ENCODE assay signal across 39 cellular contexts in the genomic region with DNA sequence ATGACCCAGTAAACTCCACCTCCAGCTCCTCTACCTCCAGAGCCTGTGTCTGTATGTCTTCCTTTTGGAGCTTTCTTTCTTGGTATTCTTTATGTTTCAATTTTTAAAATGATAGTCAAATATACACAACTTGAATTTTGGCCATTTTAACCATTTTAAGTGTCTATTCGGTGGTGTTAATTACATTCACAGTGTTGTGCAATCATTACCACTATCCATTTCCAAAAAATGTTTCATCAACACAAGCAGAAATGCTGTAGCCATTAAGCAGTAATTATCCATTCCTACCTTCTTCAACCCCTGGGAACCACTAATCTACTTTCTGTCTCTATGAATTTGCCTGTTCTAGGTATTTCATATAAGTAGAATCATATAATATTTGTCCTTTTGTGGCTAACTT.
"Had no signal": no experiment of that assay in that cellular context is flagged by ENCODE, and none has a peak within 500 bp of the region (broad histone marks: within the 10 kb centered on the region; RNA-seq: fewer than 3 reads in every experiment).

No MANE protein-coding gene starts in this region.

- H3K36me3 ChIP-seq: adrenal gland, brain microvascular endothelial cell, breast epithelium, cardiac muscle cell had no signal

- H3K27me3 ChIP-seq: adrenal gland, body of pancreas, brain microvascular endothelial cell, breast epithelium, cardiac muscle cell had no signal

- H3K36me3 Mint-ChIP-seq: activated CD4-positive, alpha-beta memory T cell treated with anti-CD3 and anti-CD28 coated beads for 36 hours; activated naive CD4-positive, alpha-beta T cell treated with anti-CD3 and anti-CD28 coated beads, Interleukin-2, amount 50 U/mL, for 72 hours; activated naive CD8-positive, alpha-beta T cell treated with anti-CD3 and anti-CD28 coated beads for 36 hours had no signal

- H3K4me3 ChIP-seq: adrenal gland, body of pancreas, breast epithelium, cardiac muscle cell had no signal

- H3K4me1 ChIP-seq: adrenal gland, body of pancreas, breast epithelium had no signal

- H3K4me3 Mint-ChIP-seq: activated B cell treated with CpG ODN at 0.5 μM for 24 hours; activated CD4-positive, alpha-beta memory T cell treated with anti-CD3 and anti-CD28 coated beads for 36 hours; activated CD4-positive, alpha-beta T cell treated with anti-CD3 and anti-CD28 coated beads, Interleukin-2, amount 10 ng/mL, durations not matched to agents 24 days and 14 days; activated CD8-positive, alpha-beta T cell treated with anti-CD3 and anti-CD28 coated beads for 36 hours; activated naive CD4-positive, alpha-beta T cell treated with anti-CD3 and anti-CD28 coated beads for 36 hours; activated naive CD8-positive, alpha-beta T cell treated with anti-CD3 and anti-CD28 coated beads for 36 hours; activated T-cell treated with anti-CD3 and anti-CD28 coated beads, Interleukin-2, amount 50 U/mL, for 4 hours; activated T-cell treated with anti-CD3 and anti-CD28 coated beads, Interleukin-2, amount 50 U/mL, for 72 hours; activated T-helper 1 cell treated with anti-CD3 and anti-CD28 coated beads, Interleukin-12 subunit alpha, Interleukin-12 subunit beta, Interleukin-2, Interleukin-4 antibody, amounts not matched to agents 30 ng/mL and 10 ng/mL and 1 ng/mL, durations not matched to agents 14 hours and 24 hours and 36 hours; activated T-helper 17 cell treated with anti-CD3 and anti-CD28 coated beads, Interleukin-2, amount 50 U/mL, for 72 hours; central memory CD8-positive, alpha-beta T cell; T-helper 1 cell treated with Interleukin-12 subunit alpha and Interleukin-12 subunit beta and Interleukin-4 antibody, amounts not matched to agents 30 μg/mL and 1 μg/mL, for 36 hours; T-helper 2 cell treated with Interferon-gamma antibody and Interleukin-4, amounts not matched to agents 5 μg/mL and 100 μg/mL, for 36 hours had no signal

- H3K9me3 ChIP-seq: adrenal gland, body of pancreas, breast epithelium had no signal

- FAIRE-seq: astrocyte, TTC549 had no signal

- H3K27ac ChIP-seq: adrenal gland, body of pancreas, brain microvascular endothelial cell, breast epithelium, cardiac muscle cell, VCaP had no signal

- ATAC-seq: activated CD8-positive, alpha-beta T cell treated with anti-CD3 and anti-CD28 coated beads for 36 hours; activated naive CD4-positive, alpha-beta T cell treated with anti-CD3 and anti-CD28 coated beads, Interleukin-2, amount 50 U/mL, for 72 hours; activated T-cell treated with anti-CD3 and anti-CD28 coated beads, Interleukin-2, amount 50 U/mL, for 4 hours; activated T-cell treated with anti-CD3 and anti-CD28 coated beads, Interleukin-2, amount 50 U/mL, for 72 hours; activated T-helper 17 cell treated with anti-CD3 and anti-CD28 coated beads, Interleukin-2, amount 50 U/mL, for 72 hours; body of pancreas had no signal

- DNase-seq: activated B cell treated with CpG ODN at 0.5 μM for 24 hours; activated CD4-positive, alpha-beta memory T cell treated with anti-CD3 and anti-CD28 coated beads for 36 hours; activated CD4-positive, alpha-beta T cell treated with anti-CD3 and anti-CD28 coated beads for 4 hours; activated CD4-positive, alpha-beta T cell treated with anti-CD3 and anti-CD28 coated beads, Interleukin-2, amount 50 U/mL, for 1 hour; activated CD4-positive, alpha-beta T cell treated with anti-CD3 and anti-CD28 coated beads, Interleukin-2, amount 50 U/mL, for 4 hours; activated CD4-positive, CD25-positive, alpha-beta regulatory T cell treated with anti-CD3 and anti-CD28 coated beads, Interleukin-2, amount 50 U/mL, for 72 hours; activated CD8-positive, alpha-beta memory T cell treated with anti-CD3 and anti-CD28 coated beads, Interleukin-2, amount 50 U/mL, for 4 hours; activated CD8-positive, alpha-beta T cell treated with anti-CD3 and anti-CD28 coated beads for 36 hours; activated effector memory CD4-positive, alpha-beta T cell treated with anti-CD3 and anti-CD28 coated beads, Interleukin-2, amount 50 U/mL, for 16 hours; activated gamma-delta T cell treated with Interleukin-2 at 50 U/mL for 16 hours; activated naive CD4-positive, alpha-beta T cell; activated naive CD4-positive, alpha-beta T cell treated with anti-CD3 and anti-CD28 coated beads for 36 hours; activated naive CD4-positive, alpha-beta T cell treated with anti-CD3 and anti-CD28 coated beads, Interleukin-2, amount 50 U/mL, for 16 hours; activated naive CD8-positive, alpha-beta T cell treated with anti-CD3 and anti-CD28 coated beads for 36 hours; activated T-cell treated with anti-CD3 and anti-CD28 coated beads for 4 hours; activated T-cell treated with anti-CD3 and anti-CD28 coated beads, Interleukin-2, amount 50 U/mL, for 1 hour; activated T-cell treated with anti-CD3 and anti-CD28 coated beads, Interleukin-2, amount 50 U/mL, for 4 hours; activated T-cell treated with anti-CD3 and anti-CD28 coated beads, Interleukin-2, amount 50 U/mL, for 72 hours; adrenal gland; amniotic stem cell; aorta; body of pancreas; brain microvascular endothelial cell; caudate nucleus; T-helper 1 cell; T-helper 2 cell; T-helper 9 cell had no signal

- H3K27me3 Mint-ChIP-seq: activated CD4-positive, alpha-beta T cell treated with anti-CD3 and anti-CD28 coated beads, Interleukin-2, amount 10 ng/mL, durations not matched to agents 24 days and 14 days had no signal

- H3K9me3 Mint-ChIP-seq: activated CD4-positive, alpha-beta memory T cell treated with anti-CD3 and anti-CD28 coated beads for 36 hours; activated CD4-positive, alpha-beta T cell treated with anti-CD3 and anti-CD28 coated beads, Interleukin-2, amount 10 ng/mL, durations not matched to agents 24 days and 14 days; activated CD8-positive, alpha-beta T cell treated with anti-CD3 and anti-CD28 coated beads for 36 hours; activated naive CD4-positive, alpha-beta T cell treated with anti-CD3 and anti-CD28 coated beads for 36 hours; activated naive CD4-positive, alpha-beta T cell treated with anti-CD3 and anti-CD28 coated beads, Interleukin-2, amount 50 U/mL, for 72 hours; activated naive CD8-positive, alpha-beta T cell treated with anti-CD3 and anti-CD28 coated beads for 36 hours; activated T-cell treated with anti-CD3 and anti-CD28 coated beads, Interleukin-2, amount 50 U/mL, for 4 hours; activated T-cell treated with anti-CD3 and anti-CD28 coated beads, Interleukin-2, amount 50 U/mL, for 72 hours; activated T-helper 1 cell treated with anti-CD3 and anti-CD28 coated beads, Interleukin-12 subunit alpha, Interleukin-12 subunit beta, Interleukin-2, Interleukin-4 antibody, amounts not matched to agents 30 ng/mL and 10 ng/mL and 1 ng/mL, durations not matched to agents 14 hours and 24 hours and 36 hours; activated T-helper 17 cell treated with anti-CD3 and anti-CD28 coated beads, Interleukin-2, amount 50 U/mL, for 72 hours; central memory CD8-positive, alpha-beta T cell; T-helper 1 cell treated with Interleukin-12 subunit alpha and Interleukin-12 subunit beta and Interleukin-4 antibody, amounts not matched to agents 30 μg/mL and 1 μg/mL, for 36 hours; T-helper 2 cell treated with Interferon-gamma antibody and Interleukin-4, amounts not matched to agents 5 μg/mL and 100 μg/mL, for 36 hours had no signal

- H3K27ac Mint-ChIP-seq: activated B cell treated with CpG ODN at 0.5 μM for 24 hours; activated CD4-positive, alpha-beta memory T cell treated with anti-CD3 and anti-CD28 coated beads for 36 hours; activated CD4-positive, alpha-beta T cell treated with anti-CD3 and anti-CD28 coated beads, Interleukin-2, amount 10 ng/mL, durations not matched to agents 24 days and 14 days; activated CD8-positive, alpha-beta T cell treated with anti-CD3 and anti-CD28 coated beads for 36 hours; activated naive CD4-positive, alpha-beta T cell treated with anti-CD3 and anti-CD28 coated beads for 36 hours; activated naive CD4-positive, alpha-beta T cell treated with anti-CD3 and anti-CD28 coated beads, Interleukin-2, amount 50 U/mL, for 72 hours; activated naive CD8-positive, alpha-beta T cell treated with anti-CD3 and anti-CD28 coated beads for 36 hours; activated T-cell treated with anti-CD3 and anti-CD28 coated beads, Interleukin-2, amount 50 U/mL, for 72 hours; activated T-helper 1 cell treated with anti-CD3 and anti-CD28 coated beads, Interleukin-12 subunit alpha, Interleukin-12 subunit beta, Interleukin-2, Interleukin-4 antibody, amounts not matched to agents 30 ng/mL and 10 ng/mL and 1 ng/mL, durations not matched to agents 14 hours and 24 hours and 36 hours; activated T-helper 17 cell treated with anti-CD3 and anti-CD28 coated beads, Interleukin-2, amount 50 U/mL, for 72 hours; T-helper 1 cell treated with Interleukin-12 subunit alpha and Interleukin-12 subunit beta and Interleukin-4 antibody, amounts not matched to agents 30 μg/mL and 1 μg/mL, for 36 hours; T-helper 2 cell treated with Interferon-gamma antibody and Interleukin-4, amounts not matched to agents 5 μg/mL and 100 μg/mL, for 36 hours had no signal

- H3K4me1 Mint-ChIP-seq: activated B cell treated with CpG ODN at 0.5 μM for 24 hours; activated CD4-positive, alpha-beta T cell treated with anti-CD3 and anti-CD28 coated beads, Interleukin-2, amount 10 ng/mL, durations not matched to agents 24 days and 14 days; activated naive CD8-positive, alpha-beta T cell treated with anti-CD3 and anti-CD28 coated beads for 36 hours; activated T-helper 17 cell treated with anti-CD3 and anti-CD28 coated beads, Interleukin-2, amount 50 U/mL, for 72 hours; central memory CD8-positive, alpha-beta T cell had no signal
